ENCODE assay signal across 21 cellular contexts in genomic region chr5:9350301-9350797, GRCh38.
DNase-seq lines count a peak whose midpoint lies in the region; ATAC-seq and TF ChIP-seq lines count a peak whose summit lies in the region.
"Had no signal": no experiment of that assay in that cellular context is flagged by ENCODE, and none has a peak within 500 bp of the region (broad histone marks: within the 10 kb centered on the region; RNA-seq: fewer than 3 reads in every experiment).

No MANE protein-coding gene starts in this region.

- H3K9me3 ChIP-seq in heart left ventricle, result no peaks in the 10 kb centered on the region
- no peaks in the 10 kb centered on the region for H3K9me3 ChIP-seq in left ventricle myocardium inferior (replicated peaks)
- no peaks in the 10 kb centered on the region for H3K9me3 ChIP-seq in aorta (ENCODE audit: control insufficient read depth, low read length)
- H3K9me3 ChIP-seq: A549, esophagus muscularis mucosa had no signal

- WGBS in heart left ventricle, 4 donors, result 55 to 73% (median 59%) methylated on average over 4 of the region's 4 CpGs
- WGBS in aorta, 2 donors, result 30 to 35% methylated on average over 4 of the region's 4 CpGs

- ATAC-seq in heart left ventricle (peak; percentile 29 to 78 (median 50)), left colon (peak; percentile 33), aorta (ENCODE audit: low FRiP score) (peak; percentile 30), GM18907 (IDR thresholded peaks at IDR 0.05; ENCODE audit: unreplicated experiment) (no peak)
- ATAC-seq: A549; activated CD8-positive, alpha-beta memory T cell treated with anti-CD3 and anti-CD28 coated beads, Interleukin-2, amount 10 ng/mL, durations not matched to agents 7 days and 5 days; GM12878; left lobe of liver; stimulated activated naive CD8-positive, alpha-beta T cell treated with anti-CD3 and anti-CD28 coated beads, Interleukin-15, Interleukin-2, amounts not matched to agents 100 U/mL and 50 U/mL, for 24 hours had no signal

- H3K36me3 ChIP-seq in heart left ventricle (no peaks in the 10 kb centered on the region), left ventricle myocardium inferior (no peaks in the 10 kb centered on the region), aorta (ENCODE audit: control insufficient read depth in 1 of 2, insufficient read depth in 2 of 2, low read length in 1 of 2) (no peaks in the 10 kb centered on the region)
- H3K36me3 ChIP-seq: esophagus muscularis mucosa had no signal

- DNase-seq in heart left ventricle (no peak), left ventricle myocardium inferior (no peak), astrocyte of the hippocampus (ENCODE audit: low read depth, low spot score) (peak; percentile 78), left colon (no peak), aorta (no peak), NCI-H446 treated with DMSO at 0.1 percent for 48 hours (lab: John Stamatoyannopoulos, UW) (no peak), NCI-H2081 treated with DMSO at 0.1 percent for 48 hours (lab: John Stamatoyannopoulos, UW) (no peak)
- DNase-seq: activated CD4-positive, CD25-positive, alpha-beta regulatory T cell treated with anti-CD3 and anti-CD28 coated beads, Interleukin-2, amount 50 U/mL, for 72 hours; activated CD8-positive, alpha-beta memory T cell treated with anti-CD3 and anti-CD28 coated beads, Interleukin-2, amount 10 ng/mL, durations not matched to agents 7 days and 5 days; activated effector memory CD4-positive, alpha-beta T cell treated with anti-CD3 and anti-CD28 coated beads, Interleukin-2, amount 50 U/mL, for 16 hours; CD8-positive, alpha-beta memory T cell; NCI-H1092; NCI-H2171; SHP77 treated with DMSO at 0.1 percent for 48 hours; stimulated activated CD4-positive, alpha-beta T cell treated with anti-CD3 and anti-CD28 coated beads, Interleukin-15, amount 100 ng/mL, for 24 hours; stimulated activated naive CD8-positive, alpha-beta T cell treated with anti-CD3 and anti-CD28 coated beads, Interleukin-15, Interleukin-2, amounts not matched to agents 100 U/mL and 50 U/mL, for 24 hours had no signal

- H3K4me1 ChIP-seq in heart left ventricle (peaks cover 0 to 27% (median 14%) of the 10 kb centered on the region in 12 donors), left ventricle myocardium inferior (peaks cover 25% of the 10 kb centered on the region), aorta (ENCODE audit: control insufficient read depth in 1 of 2, insufficient read depth in 2 of 2, low read length in 2 of 2) (peaks cover 0 to 5% of the 10 kb centered on the region in 2 donors)
- H3K4me1 ChIP-seq: A549, esophagus muscularis mucosa had no signal

- H3K4me3 ChIP-seq in heart left ventricle (no peak overlapping the region), left ventricle myocardium inferior (no peak overlapping the region), aorta (ENCODE audit: low read length in 2 of 2) (no peak overlapping the region)
- H3K4me3 ChIP-seq: A549, esophagus muscularis mucosa, GM12878 had no signal

- no peaks in the 10 kb centered on the region for H3K27me3 ChIP-seq in heart left ventricle
- H3K27me3 ChIP-seq in left ventricle myocardium inferior (ENCODE audit: low read depth), result no peaks in the 10 kb centered on the region
- no peaks in the 10 kb centered on the region for H3K27me3 ChIP-seq in aorta (ENCODE audit: control insufficient read depth in 1 of 2, insufficient read depth in 2 of 2, low read length in 1 of 2)
- H3K27me3 ChIP-seq: esophagus muscularis mucosa had no signal

- TF ChIP-seq CTCF in heart left ventricle (IDR thresholded peaks at IDR 0.05) (no peak), left ventricle myocardium inferior (IDR thresholded peaks at IDR 0.05; ENCODE audit: borderline replicate concordance) (no peak)

- intact Hi-C loops in heart left ventricle (cut with DNase I), result no loop called here
- intact Hi-C loops in left ventricle myocardium inferior (cut with micrococcal nuclease), result no loop called here
- intact Hi-C loops in left colon (cut with DNase I, micrococcal nuclease), result no loop called here
- intact Hi-C loops in aorta (cut with DNase I), result loop anchor here in 1 of 2 donors (10.0 kb wide), 1 partner anchor 194 kb away; the partner anchor contains the start of gene SEMA5A

- TF ChIP-seq POLR2A in heart left ventricle (IDR thresholded peaks at IDR 0.05), result no peak

- H3K27ac ChIP-seq in heart left ventricle (no peak overlapping the region), left ventricle myocardium inferior (replicated peaks) (no peak overlapping the region), aorta (ENCODE audit: low read depth in 1 of 2, low read length in 2 of 2) (no peak overlapping the region)
- H3K27ac ChIP-seq: A549 had no signal
